In genomic region chr6:158762787-158763439, GRCh38 we compare ENCODE assay signal across 11 cellular contexts. TPM values are rescaled to one million over a fixed set of nuclear protein-coding genes. Genes with fewer than 3 reads are reported as not detected.
A peak's percentile ranks its signal among the peaks of the same experiment; 100 is the strongest.
DNase-seq lines count a peak whose midpoint lies in the region; TF ChIP-seq lines count a peak whose summit lies in the region.
"Had no signal": no experiment of that assay in that cellular context is flagged by ENCODE, and none has a peak within 500 bp of the region (broad histone marks: within the 10 kb centered on the region; RNA-seq: fewer than 3 reads in every experiment).

No MANE protein-coding gene starts in this region.

- H3K27me3 ChIP-seq in BLaER1 (no peaks in the 10 kb centered on the region; the same call in 1 of the 2 replicates), HUES64 (ENCODE audit: insufficient read depth, low read length) (no peaks in the 10 kb centered on the region), dorsolateral prefrontal cortex (peaks cover 0 to 1% (median 0%) of the 10 kb centered on the region in 45 donors), HAP-1 (ENCODE audit: low read depth) (no peaks in the 10 kb centered on the region)
- H3K27me3 ChIP-seq: suprapubic skin had no signal

- TF ChIP-seq CTCF in dorsolateral prefrontal cortex (IDR thresholded peaks at IDR 0.05 in 54 of 56, conservative IDR thresholded peaks at IDR 0.05 in 2 of 56; ENCODE audit: low read depth in 1 of 56, partially characterized antibody in 56 of 56), result no peak

- H3K4me3 ChIP-seq in BLaER1 (no peak overlapping the region), HUES64 (ENCODE audit: low read length) (no peak overlapping the region), dorsolateral prefrontal cortex (no peak overlapping the region), HAP-1 (no peak overlapping the region)
- H3K4me3 ChIP-seq: suprapubic skin had no signal

- H3K36me3 ChIP-seq in BLaER1, result peaks cover 32% of the 10 kb centered on the region
- peaks cover 37% of the 10 kb centered on the region for H3K36me3 ChIP-seq in HUES64 (ENCODE audit: insufficient read depth, low read length)
- peaks cover 32% of the 10 kb centered on the region for H3K36me3 ChIP-seq in HAP-1 (replicated peaks)

- H3K4me1 ChIP-seq in BLaER1, result peaks cover 98% of the 10 kb centered on the region
- H3K4me1 ChIP-seq in HUES64 (ENCODE audit: insufficient read depth, low read length), result peaks cover 9% of the 10 kb centered on the region
- no peaks in the 10 kb centered on the region for H3K4me1 ChIP-seq in HAP-1

- intact Hi-C loops in dorsolateral prefrontal cortex (cut with DNase I), result no loop called here

- H4K20me1 ChIP-seq in BLaER1, result peaks cover 15% of the 10 kb centered on the region

- H3K9me3 ChIP-seq in BLaER1 (no peaks in the 10 kb centered on the region), HUES64 (ENCODE audit: insufficient read depth, low read depth, low read length) (no peaks in the 10 kb centered on the region), HAP-1 (no peaks in the 10 kb centered on the region)
- H3K9me3 ChIP-seq: suprapubic skin had no signal

- peak overlapping the region; percentile 25; the same call in 1 of the 2 replicates for H3K9ac ChIP-seq in BLaER1
- H3K9ac ChIP-seq in HUES64 (ENCODE audit: low read depth, low read length), result no peak overlapping the region

- H3K4me2 ChIP-seq in BLaER1, result peak overlapping the region; percentile 71

- in situ Hi-C loops in HAP-1 (cut with MboI; ENCODE audit: low sequenced_read_pairs), result no loop called here

- WGBS in HUES64, result 82% methylated on average over 12 of the region's 12 CpGs

- DNase-seq in amniotic epithelial cell (ENCODE audit: low read depth), result peak; percentile 72
- DNase-seq in left kidney (ENCODE audit: low read depth, low spot score), result peak; percentile 73
- no peak for DNase-seq in iPS-NIHi7 (ENCODE audit: extremely low spot score)
- no peak for DNase-seq in NCI-H82 (lab: John Stamatoyannopoulos, UW)
- no peak for DNase-seq in dorsolateral prefrontal cortex
- no peak for DNase-seq in HAP-1 (ENCODE audit: low spot score in 2 of 2)
- DNase-seq: NCI-H1048, SHP77 had no signal

- H3K27ac ChIP-seq in BLaER1 (peak overlapping the region; percentile 44; the same call in 1 of the 2 replicates), HUES64 (ENCODE audit: low read depth, low read length) (peak overlapping the region; percentile 16; the same call in 1 of the 2 replicates), dorsolateral prefrontal cortex (peak overlapping the region in 4 of 59 donors; percentile 19 to 28 (median 24))
- H3K27ac ChIP-seq: suprapubic skin had no signal

RNA-seq across cellular contexts. Expression of gene EZR, which starts 56.3 kb away (rescaled TPM):
- 158 TPM for polyA plus RNA-seq in HUES64 (2013, experiment 1 of 2)
- 143 TPM for polyA plus RNA-seq in HUES64 (2013, experiment 2 of 2)
- 100 to 1,000 TPM in 20 of 120 experiments, 10 to 100 TPM in 100; 41.2 to 336 (median 78.7) TPM for total RNA-seq in dorsolateral prefrontal cortex

Comparison
In these comparisons a context has a peak if more than half of its experiments do, and no peak if none do; other contexts are left out.
1. DNase-seq: peak in amniotic epithelial cell (single experiment) and left kidney (single experiment); none in iPS-NIHi7 (single experiment), NCI-H82 (single experiment), dorsolateral prefrontal cortex (0 of 10) and HAP-1 (0 of 2).